Comparison of ENCODE assay signal across 8 cellular contexts in the genomic region with DNA sequence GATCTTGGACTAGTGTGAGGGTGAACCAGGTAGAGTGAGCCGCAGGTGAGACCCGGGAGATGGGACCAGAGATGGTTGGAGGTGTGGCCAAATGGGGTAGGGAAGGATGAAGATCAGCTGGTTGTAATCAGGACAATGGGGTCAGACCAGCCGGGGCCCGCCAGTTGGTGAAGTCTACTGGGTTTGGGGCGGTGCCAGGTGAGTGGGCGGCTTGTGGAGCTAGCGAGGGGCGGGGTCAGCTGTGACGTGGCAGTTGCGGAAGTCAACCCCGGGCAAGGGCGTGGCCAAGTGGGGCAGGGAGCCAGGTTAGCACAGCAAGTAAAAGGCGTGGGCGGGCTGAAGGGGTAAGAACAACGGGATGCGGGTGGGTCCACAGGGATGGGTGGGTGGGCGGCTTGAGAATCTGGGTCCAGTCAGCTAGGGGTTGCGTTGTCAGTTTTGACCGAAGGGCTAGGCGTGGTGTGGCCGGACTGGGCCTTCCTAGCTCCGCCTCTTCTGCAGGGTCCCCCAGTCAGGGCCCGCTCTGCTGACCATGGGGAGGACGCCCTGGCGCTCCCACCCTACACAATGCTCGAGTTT. TPM values are rescaled to one million over a fixed set of nuclear protein-coding genes. Genes with fewer than 3 reads are reported as not detected.
DNase-seq lines count a peak whose midpoint lies in the region; ATAC-seq, FAIRE-seq and TF ChIP-seq lines count a peak whose summit lies in the region.

No MANE protein-coding gene starts in this region.

- DNase-seq in CD8-positive, alpha-beta memory T cell, result peak; percentile 89 to 96 (median 92)
- peak; percentile 80 for DNase-seq in NCI-H748 (lab: John Stamatoyannopoulos, UW; ENCODE audit: unreplicated experiment)
- peak; percentile 93 for DNase-seq in activated T-cell treated with anti-CD3 and anti-CD28 coated beads for 1 hour (ENCODE audit: low read depth)
- peak; percentile 85 to 89 for DNase-seq in erythroblast (lab: John Stamatoyannopoulos, UW)
- peak; percentile 90 to 93 for DNase-seq in stimulated activated CD8-positive, alpha-beta memory T cell treated with anti-CD3 and anti-CD28 coated beads, Interleukin-4, amount 100 ng/mL, for 4 hours (ENCODE audit: low read depth in 2 of 2, low spot score in 1 of 2)
- no peak for DNase-seq in urothelium cell line (ENCODE audit: low spot score)

- peaks cover 5 to 35% (median 16%) of the 10 kb centered on the region in 3 donors for H3K4me1 Mint-ChIP-seq in CD8-positive, alpha-beta memory T cell

- peak overlapping the region; percentile 67 to 96 (median 90) for H3K27ac Mint-ChIP-seq in CD8-positive, alpha-beta memory T cell

- POLR2A ChIA-PET in CD8-positive, alpha-beta memory T cell (lab: Charles Lee), result interaction anchor here (1.4 kb wide), 1 partner anchor 25 kb away, joined by 10 read pairs; the partner anchor contains the start of gene ALKBH5

- H3K27ac ChIP-seq in CD8-positive, alpha-beta memory T cell (ENCODE audit: low read depth, low read length), result peak overlapping the region; percentile 14
- H3K27ac ChIP-seq in muscle layer of colon (ENCODE audit: low read depth, low read length), result no peak overlapping the region

- no peak overlapping the region for H3K9ac ChIP-seq in muscle layer of colon (ENCODE audit: low read length)

- H3K36me3 Mint-ChIP-seq in CD8-positive, alpha-beta memory T cell, result peaks cover 0 to 1% (median 0%) of the 10 kb centered on the region in 3 donors

- H3K4me1 ChIP-seq in CD8-positive, alpha-beta memory T cell (ENCODE audit: insufficient read depth, low read length), result peaks cover 7% of the 10 kb centered on the region
- H3K4me1 ChIP-seq in muscle layer of colon (ENCODE audit: insufficient read depth, low read length), result peaks cover 7% of the 10 kb centered on the region

- peak; percentile 57 for ATAC-seq in GM21737 (IDR thresholded peaks at IDR 0.05; ENCODE audit: unreplicated experiment)

- no peaks in the 10 kb centered on the region for H3K27me3 Mint-ChIP-seq in CD8-positive, alpha-beta memory T cell

- H3K4me3 ChIP-seq in CD8-positive, alpha-beta memory T cell (ENCODE audit: low read length), result peak overlapping the region; percentile 51
- H3K4me3 ChIP-seq in muscle layer of colon (ENCODE audit: low read depth in 1 of 2, low read length in 2 of 2), result peak overlapping the region; percentile 23 to 39

- H3K9me3 ChIP-seq in CD8-positive, alpha-beta memory T cell (ENCODE audit: low read length), result no peaks in the 10 kb centered on the region
- no peaks in the 10 kb centered on the region for H3K9me3 ChIP-seq in muscle layer of colon (ENCODE audit: low read length)

- H3K9me3 Mint-ChIP-seq in CD8-positive, alpha-beta memory T cell, result no peaks in the 10 kb centered on the region

- peak overlapping the region; percentile 78 to 92 (median 85) for H3K4me3 Mint-ChIP-seq in CD8-positive, alpha-beta memory T cell

- no peak for FAIRE-seq in urothelium cell line (lab: Jason Lieb, UNC)

- H3K36me3 ChIP-seq in CD8-positive, alpha-beta memory T cell (ENCODE audit: insufficient read depth, low read length), result no peaks in the 10 kb centered on the region
- no peaks in the 10 kb centered on the region for H3K36me3 ChIP-seq in muscle layer of colon (ENCODE audit: insufficient read depth, low read length)

- no peaks in the 10 kb centered on the region for H3K27me3 ChIP-seq in CD8-positive, alpha-beta memory T cell (ENCODE audit: insufficient read depth, low read length, poor library complexity, severe bottlenecking)
- no peaks in the 10 kb centered on the region for H3K27me3 ChIP-seq in muscle layer of colon (ENCODE audit: control insufficient read depth in 1 of 2, insufficient read depth in 2 of 2, low read length in 2 of 2)

- TF ChIP-seq POLR2A in erythroblast (IDR thresholded peaks at IDR 0.05; ENCODE audit: low read length), result no peak

- CTCF ChIA-PET in CD8-positive, alpha-beta memory T cell (lab: Charles Lee), result interaction anchor here (1.0 to 1.1 kb wide), 2 partner anchors 16 to 25 kb away, joined by 3 to 4 read pairs; partner anchors contain the start of gene ALKBH5

RNA-seq across cellular contexts. Expression of gene ALKBH5, which starts 25.5 kb away (rescaled TPM):
- total RNA-seq in CD8-positive, alpha-beta memory T cell, result 100 to 1,000 TPM; 117 to 123 TPM
- 152 TPM for polyA plus RNA-seq in CD8-positive, alpha-beta memory T cell

RNA-seq across cellular contexts. Expression of gene MYO15A, which starts 49.6 kb away (rescaled TPM):
- under 1 TPM; 0.31 to 0.35 TPM for total RNA-seq in CD8-positive, alpha-beta memory T cell
- polyA plus RNA-seq in CD8-positive, alpha-beta memory T cell, result 0.54 TPM
